Comparison of ENCODE assay signal across 8 cellular contexts in genomic region chr6:153001767-153002612, GRCh38. TPM values are rescaled to one million over a fixed set of nuclear protein-coding genes. Genes with fewer than 3 reads are reported as not detected.
A peak's percentile ranks its signal among the peaks of the same experiment; 100 is the strongest.
DNase-seq lines count a peak whose midpoint lies in the region; ATAC-seq, FAIRE-seq and TF ChIP-seq lines count a peak whose summit lies in the region.

No MANE protein-coding gene starts in this region.

- H3K4me3 ChIP-seq in DND-41 (ENCODE audit: low read depth in 1 of 2, low read length in 2 of 2) (peak overlapping the region; percentile 78 to 83), fibroblast of villous mesenchyme (ENCODE audit: low read depth, low read length) (peak overlapping the region; percentile 89)

- H3K27me3 ChIP-seq in DND-41 (ENCODE audit: insufficient read depth, low read length, poor library complexity), result no peaks in the 10 kb centered on the region

- peaks cover 51% of the 10 kb centered on the region for H3K4me1 ChIP-seq in DND-41 (ENCODE audit: insufficient read depth, low read length)

- H3K79me2 ChIP-seq in DND-41 (ENCODE audit: insufficient read depth, low read length), result peaks cover 65% of the 10 kb centered on the region

- H3K4me1 Mint-ChIP-seq in activated CD4-positive, alpha-beta T cell treated with anti-CD3 and anti-CD28 coated beads, Interleukin-2, amount 10 ng/mL, durations not matched to agents 24 days and 14 days, result peaks cover 31% of the 10 kb centered on the region
- H3K4me1 Mint-ChIP-seq in osteocyte (ENCODE audit: unreplicated experiment), result peaks cover 36% of the 10 kb centered on the region

- TF ChIP-seq CTCF in DND-41 (IDR thresholded peaks at IDR 0.05; ENCODE audit: borderline replicate concordance, extremely low read depth, low read length, poor library complexity, severe bottlenecking) (no peak), fibroblast of villous mesenchyme (IDR thresholded peaks at IDR 0.05; ENCODE audit: insufficient read depth, low read depth, low read length) (no peak), osteocyte (IDR thresholded peaks at IDR 0.05) (no peak)

- DNase-seq in DND-41 (peak; percentile 27), fibroblast of villous mesenchyme (ENCODE audit: low read depth) (peak; percentile 34), osteocyte (ENCODE audit: extremely low spot score, unreplicated experiment) (no peak), GM12891 (ENCODE audit: insufficient read length, low spot score) (no peak)
- peak; percentile 70 for DNase-seq in activated CD4-positive, alpha-beta T cell treated with anti-CD3 and anti-CD28 coated beads, Interleukin-2, amount 10 ng/mL, durations not matched to agents 24 days and 14 days
- DNase-seq in NK-92 treated with Interleukin-12 subunit alpha and Interleukin-12 subunit beta, amount 100 ng/mL, for 24 hours (lab: John Stamatoyannopoulos, UW), result no peak

- peak overlapping the region; percentile 97 for H3K4me3 Mint-ChIP-seq in activated CD4-positive, alpha-beta T cell treated with anti-CD3 and anti-CD28 coated beads, Interleukin-2, amount 10 ng/mL, durations not matched to agents 24 days and 14 days
- H3K4me3 Mint-ChIP-seq in osteocyte (ENCODE audit: unreplicated experiment), result peak overlapping the region; percentile 99

- no peak for FAIRE-seq in GM12891 (lab: Jason Lieb, UNC)

- peak overlapping the region; percentile 86 for H3K27ac ChIP-seq in DND-41 (ENCODE audit: low read length)

- H3K9ac ChIP-seq in DND-41 (ENCODE audit: low read depth, low read length), result peak overlapping the region; percentile 73

- H3K27ac Mint-ChIP-seq in activated CD4-positive, alpha-beta T cell treated with anti-CD3 and anti-CD28 coated beads, Interleukin-2, amount 10 ng/mL, durations not matched to agents 24 days and 14 days, result peak overlapping the region; percentile 88
- peak overlapping the region; percentile 94 for H3K27ac Mint-ChIP-seq in osteocyte (ENCODE audit: unreplicated experiment)

- peak overlapping the region; percentile 90 for H2AFZ ChIP-seq in DND-41 (ENCODE audit: low read depth, low read length)

- peaks cover 24% of the 10 kb centered on the region for H3K36me3 ChIP-seq in DND-41 (ENCODE audit: insufficient read depth, low read length)

- peaks cover 32% of the 10 kb centered on the region for H3K36me3 Mint-ChIP-seq in activated CD4-positive, alpha-beta T cell treated with anti-CD3 and anti-CD28 coated beads, Interleukin-2, amount 10 ng/mL, durations not matched to agents 24 days and 14 days (ENCODE audit: low read depth)
- peaks cover 11% of the 10 kb centered on the region for H3K36me3 Mint-ChIP-seq in osteocyte (ENCODE audit: unreplicated experiment)

- no peaks in the 10 kb centered on the region for H3K9me3 ChIP-seq in DND-41 (ENCODE audit: insufficient read depth, low read length, severe bottlenecking)

- peak overlapping the region; percentile 85 for H3K4me2 ChIP-seq in DND-41 (ENCODE audit: insufficient read depth, low read length)

- H3K27me3 Mint-ChIP-seq in activated CD4-positive, alpha-beta T cell treated with anti-CD3 and anti-CD28 coated beads, Interleukin-2, amount 10 ng/mL, durations not matched to agents 24 days and 14 days, result peaks cover 12% of the 10 kb centered on the region
- H3K27me3 Mint-ChIP-seq in osteocyte (ENCODE audit: unreplicated experiment), result no peaks in the 10 kb centered on the region

- H4K20me1 ChIP-seq in DND-41 (ENCODE audit: insufficient read depth, low read length), result peaks cover 30% of the 10 kb centered on the region

- ATAC-seq in DND-41 (ENCODE audit: insufficient read depth, low read depth) (peak; percentile 8), GM19438 (IDR thresholded peaks at IDR 0.05; ENCODE audit: low read depth, unreplicated experiment) (peak; percentile 32), HG03520 (IDR thresholded peaks at IDR 0.05; ENCODE audit: unreplicated experiment) (peak; percentile 16)

- intact Hi-C loops in activated CD4-positive, alpha-beta T cell treated with anti-CD3 and anti-CD28 coated beads, Interleukin-2, amount 10 ng/mL, durations not matched to agents 24 days and 14 days (cut with micrococcal nuclease), result loop anchor here (2.0 to 10.0 kb wide), 3 partner anchors 19 to 697 kb away; partner anchors contain the start of gene FBXO5

- TF ChIP-seq POLR2A in GM12891 (IDR thresholded peaks at IDR 0.05; ENCODE audit: low read depth, low read length), result no peak

- H3K9me3 Mint-ChIP-seq in activated CD4-positive, alpha-beta T cell treated with anti-CD3 and anti-CD28 coated beads, Interleukin-2, amount 10 ng/mL, durations not matched to agents 24 days and 14 days, result peaks cover 8% of the 10 kb centered on the region
- H3K9me3 Mint-ChIP-seq in osteocyte (ENCODE audit: unreplicated experiment), result no peaks in the 10 kb centered on the region

TF ChIP-seq in GM12891, 5 proteins besides CTCF, POLR2A, EP300 and RAD21:
- TF ChIP-seq POU2F2 (IDR thresholded peaks at IDR 0.05; ENCODE audit: low read depth, low read length) (no peak), POLR2AphosphoS5 (IDR thresholded peaks at IDR 0.05; ENCODE audit: low read depth, low read length) (no peak), PAX5 (IDR thresholded peaks at IDR 0.05; ENCODE audit: insufficient read depth, low read length, severe bottlenecking) (no peak)

RNA-seq across cellular contexts. Expression of gene MTRF1L, which starts 0.5 kb away (rescaled TPM):
- total RNA-seq in activated CD4-positive, alpha-beta T cell treated with anti-CD3 and anti-CD28 coated beads, Interleukin-2, amount 10 ng/mL, durations not matched to agents 24 days and 14 days, result 20.6 and 21.3 TPM in 2 replicates
- 19.3 and 28.9 TPM in 2 replicates for total RNA-seq in fibroblast of villous mesenchyme
- 15.9 and 16.9 TPM in 2 replicates for total RNA-seq in osteocyte
- 9.6 TPM for polyA plus RNA-seq in GM12891 (2012; ENCODE audit: low read depth, missing spikeins)

RNA-seq across cellular contexts. Expression of gene FBXO5, which starts 19.1 kb away (rescaled TPM):
- total RNA-seq in activated CD4-positive, alpha-beta T cell treated with anti-CD3 and anti-CD28 coated beads, Interleukin-2, amount 10 ng/mL, durations not matched to agents 24 days and 14 days, result 34.9 and 36.4 TPM in 2 replicates
- total RNA-seq in fibroblast of villous mesenchyme, result 15.5 and 22.5 TPM in 2 replicates
- total RNA-seq in osteocyte, result 8.6 and 8.9 TPM in 2 replicates
- polyA plus RNA-seq in GM12891 (2012; ENCODE audit: low read depth, missing spikeins), result 21.1 TPM

Comparison
In these comparisons a context has a peak if more than half of its experiments do, and no peak if none do; other contexts are left out.
1. DNase-seq: peak in DND-41 (single experiment), activated CD4-positive, alpha-beta T cell treated with anti-CD3 and anti-CD28 coated beads, Interleukin-2, amount 10 ng/mL, durations not matched to agents 24 days and 14 days (single experiment) and fibroblast of villous mesenchyme (single experiment); none in osteocyte (single experiment), GM12891 (single experiment) and NK-92 treated with Interleukin-12 subunit alpha and Interleukin-12 subunit beta, amount 100 ng/mL, for 24 hours (single experiment).
2. Peak in every context shown above with its lines, with median percentiles within 50 percentile points of each other: ATAC-seq.